ENCODE assay signal across 11 cellular contexts in genomic region chr16:50300942-50301625, GRCh38. TPM values are rescaled to one million over a fixed set of nuclear protein-coding genes. Genes with fewer than 3 reads are reported as not detected.
DNase-seq lines count a peak whose midpoint lies in the region; ATAC-seq, FAIRE-seq and TF ChIP-seq lines count a peak whose summit lies in the region.
"Had no signal": no experiment of that assay in that cellular context is flagged by ENCODE, and none has a peak within 500 bp of the region (broad histone marks: within the 10 kb centered on the region; RNA-seq: fewer than 3 reads in every experiment).

No MANE protein-coding gene starts in this region.

- no peak for FAIRE-seq in GM12878 (lab: Jason Lieb, UNC)

- POLR2A ChIA-PET in GM12878 (lab: Charles Lee): no interaction called here

- no peaks in the 10 kb centered on the region for H3K27me3 Mint-ChIP-seq in type B pancreatic cell
- H3K27me3 Mint-ChIP-seq: T-cell had no signal

- intact Hi-C loops in GM12878 (cut with micrococcal nuclease; ENCODE audit: unreplicated experiment): no loop called here

- H3K9ac ChIP-seq in GM12878 (ENCODE audit: control insufficient read depth, insufficient read depth, low read length): no peak overlapping the region
- peak overlapping the region in 1 of 2 donors; percentile 21 for H3K9ac ChIP-seq in stomach smooth muscle (ENCODE audit: low read length in 2 of 2)

- TF ChIP-seq CTCF in GM12878 (IDR thresholded peaks at IDR 0.05 in 2 of 3, conservative IDR thresholded peaks at IDR 0.05 in 1 of 3; ENCODE audit: control insufficient read depth in 2 of 3, extremely low read depth in 1 of 3, insufficient read depth in 1 of 3, low read depth in 3 of 3, low read length in 3 of 3) (no peak), type B pancreatic cell (conservative IDR thresholded peaks at IDR 0.05) (no peak)

- TF ChIP-seq POLR2A in GM12878 (IDR thresholded peaks at IDR 0.05; ENCODE audit: low read depth, low read length): no peak

- H3K4me2 ChIP-seq in GM12878 (ENCODE audit: control insufficient read depth, insufficient read depth): no peak overlapping the region

- no peaks in the 10 kb centered on the region for H3K79me2 ChIP-seq in GM12878 (ENCODE audit: control insufficient read depth, insufficient read depth, low read length)

- no peak overlapping the region for H2AFZ ChIP-seq in GM12878 (ENCODE audit: control insufficient read depth, low read depth, low read length)

- TF ChIP-seq RAD21 in GM12878 (IDR thresholded peaks at IDR 0.05; ENCODE audit: insufficient read depth, low read depth, low read length): no peak

- H3K4me1 ChIP-seq in GM12878 (ENCODE audit: control insufficient read depth, insufficient read depth, low read length) (no peaks in the 10 kb centered on the region), stomach smooth muscle (ENCODE audit: control insufficient read depth, insufficient read depth, low read length) (peaks cover 16% of the 10 kb centered on the region)

- H3K9me3 ChIP-seq in GM12878 (replicated peaks; ENCODE audit: control insufficient read depth, insufficient read depth, low read length): no peaks in the 10 kb centered on the region
- H3K9me3 ChIP-seq in stomach smooth muscle (ENCODE audit: control insufficient read depth in 2 of 2, low read length in 2 of 2): no peaks in the 10 kb centered on the region
- H3K9me3 ChIP-seq: MG63 had no signal

- no peak overlapping the region for H3K27ac Mint-ChIP-seq in type B pancreatic cell

- H3K27ac ChIP-seq in GM12878 (ENCODE audit: control insufficient read depth, insufficient read depth) (no peak overlapping the region), stomach smooth muscle (ENCODE audit: low read length) (peak overlapping the region; percentile 37)
- H3K27ac ChIP-seq: cardiac muscle cell had no signal

- CTCF ChIA-PET in GM12878 (lab: Yijun Ruan, JAX): no interaction called here

- peak; percentile 17 for DNase-seq in activated CD4-positive, CD25-positive, alpha-beta regulatory T cell treated with anti-CD3 and anti-CD28 coated beads, Interleukin-2, amount 50 U/mL, for 72 hours
- DNase-seq in activated CD4-positive, CD25-positive, alpha-beta regulatory T cell (lab: John Stamatoyannopoulos, UW): no peak
- DNase-seq in GM12878 (ENCODE audit: low read depth, low spot score) (no peak), iris pigment epithelial cell (ENCODE audit: low read depth) (peak; percentile 84), type B pancreatic cell (ENCODE audit: extremely low spot score, unreplicated experiment) (no peak), NCI-H2107 treated with DMSO at 0.1 percent for 48 hours (lab: John Stamatoyannopoulos, UW; ENCODE audit: unreplicated experiment) (no peak)
- DNase-seq: MG63 had no signal

- H3K4me3 Mint-ChIP-seq in type B pancreatic cell: no peak overlapping the region
- H3K4me3 Mint-ChIP-seq: T-cell had no signal

- BruUV-seq in GM12878 (replicated peaks; lab: Mats Ljungman, UMichigan): TSS peak; percentile 29

- H3K4me3 ChIP-seq in GM12878 (no peak overlapping the region), stomach smooth muscle (ENCODE audit: low read length in 2 of 2) (peak overlapping the region in 1 of 2 donors; percentile 22)
- H3K4me3 ChIP-seq: cardiac muscle cell, MG63 had no signal

- ATAC-seq in GM12878: no peak
- no peak for ATAC-seq in HG02610 (IDR thresholded peaks at IDR 0.05; ENCODE audit: unreplicated experiment)
- ATAC-seq: T-cell had no signal

- H3K27me3 ChIP-seq in GM12878 (replicated peaks in 1 of 2; ENCODE audit: control insufficient read depth in 2 of 2, insufficient read depth in 2 of 2, low read length in 1 of 2): no peaks in the 10 kb centered on the region
- no peaks in the 10 kb centered on the region for H3K27me3 ChIP-seq in stomach smooth muscle (ENCODE audit: control insufficient read depth in 1 of 2, insufficient read depth in 2 of 2, low read length in 2 of 2)
- H3K27me3 ChIP-seq: cardiac muscle cell, MG63 had no signal

- SMC1A ChIA-PET in GM12878 (lab: Charles Lee; ENCODE audit: uncharacterized antibody, unreplicated experiment): interaction anchor here (0.6 kb wide), 1 partner anchor 26 kb away, joined by 3 read pairs; no protein-coding TSS in a partner anchor

- no peaks in the 10 kb centered on the region for H3K9me3 Mint-ChIP-seq in type B pancreatic cell
- H3K9me3 Mint-ChIP-seq: T-cell had no signal

- no peaks in the 10 kb centered on the region for H3K36me3 Mint-ChIP-seq in type B pancreatic cell

- H3K36me3 ChIP-seq in GM12878 (ENCODE audit: control insufficient read depth in 2 of 2, insufficient read depth in 2 of 2, low read length in 1 of 2) (peaks cover 11 to 29% of the 10 kb centered on the region in 2 experiments), stomach smooth muscle (ENCODE audit: control insufficient read depth in 2 of 2, insufficient read depth in 2 of 2, low read length in 2 of 2) (no peaks in the 10 kb centered on the region)
- H3K36me3 ChIP-seq: cardiac muscle cell, MG63 had no signal

- RAD21 ChIA-PET in GM12878 (lab: Charles Lee; ENCODE audit: unreplicated experiment): no interaction called here

- no peak for TF ChIP-seq EP300 in GM12878 (IDR thresholded peaks at IDR 0.05; ENCODE audit: borderline replicate concordance in 1 of 2, control insufficient read depth in 1 of 2, low read depth in 2 of 2, low read length in 2 of 2)

- 98% methylated on average over 23 of the region's 23 CpGs for WGBS in GM12878 (ENCODE audit: insufficient coverage, insufficient replicate concordance, low lambda C conversion rate, missing lambda C conversion rate)

- H4K20me1 ChIP-seq in GM12878 (ENCODE audit: control insufficient read depth, insufficient read depth): no peaks in the 10 kb centered on the region

- in situ Hi-C loops in GM12878 (cut with MboI): no loop called here

- H3K4me1 Mint-ChIP-seq in type B pancreatic cell (ENCODE audit: unreplicated experiment): peaks cover 6% of the 10 kb centered on the region

TF ChIP-seq in GM12878, 131 proteins besides CTCF, POLR2A, EP300 and RAD21:
- TF ChIP-seq SUZ12 (IDR thresholded peaks at IDR 0.05; ENCODE audit: unreplicated experiment) (no peak), NR2F1 (conservative IDR thresholded peaks at IDR 0.05) (no peak), NFIC (IDR thresholded peaks at IDR 0.05; ENCODE audit: low read depth, low read length) (no peak), RELB (IDR thresholded peaks at IDR 0.05; ENCODE audit: low read depth) (no peak), ETV6 (conservative IDR thresholded peaks at IDR 0.05 in 1 of 2, IDR thresholded peaks at IDR 0.05 in 1 of 2; ENCODE audit: borderline replicate concordance in 1 of 2, low read depth in 1 of 2) (no peak), DPF2 (IDR thresholded peaks at IDR 0.05) (no peak), ZNF207 (IDR thresholded peaks at IDR 0.05; ENCODE audit: borderline replicate concordance) (no peak), E2F4 (IDR thresholded peaks at IDR 0.05; ENCODE audit: low read depth, low read length) (no peak)

RNA-seq across cellular contexts. Expression of gene ADCY7, which starts 34.7 kb away (rescaled TPM):
- 244 and 253 TPM in 2 replicates for total RNA-seq in GM12878 (2013; cell fraction: nucleolus; rRNA removed)
- total RNA-seq in GM12878 (2014; rRNA removed) (44.2 and 47.1 TPM in 2 replicates), GM12878 (2014; rRNA removed; fragmentation: Illumina TruSeq; extraction: Trizol) (16.0 and 17.2 TPM in 2 replicates), GM12878 (2021) (71.2 and 87.9 TPM in 2 replicates), type B pancreatic cell (ENCODE audit: low replicate concordance) (16.8 and 32.8 TPM in 2 replicates)
- polyA plus RNA-seq in GM12878 (2011; ENCODE audit: low read depth): 8.7 TPM
- polyA plus RNA-seq in GM12878 (2011; rRNA removed) (16.9 and 18.7 TPM in 2 replicates), GM12878 (2014; fragmentation: Illumina TruSeq; extraction: Trizol) (16.8 and 19.6 TPM in 2 replicates), GM12878 (2014; fragmentation: Nextera tagmentation; extraction: Ambion mirVana) (1 to 10 TPM; 1.2 to 1.3 TPM), GM12878 (2014; rRNA removed) (45.5 and 52.1 TPM in 2 replicates), GM12878 (2016; fragmentation: Nextera tagmentation; extraction: Ambion mirVana) (10 to 100 TPM; 29.2 to 32.7 TPM)
- 21.3 and 33.9 TPM in 2 replicates for polyA plus RNA-seq in GM12878 (2011; cell fraction: cytosol; rRNA removed)
- polyA plus RNA-seq in GM12878 (2011; cell fraction: nucleus; rRNA removed): 169 and 171 TPM in 2 replicates
- polyA plus RNA-seq in GM12878 (2012): 19.4 and 25.6 TPM in 2 replicates
- 54.8 and 75.2 TPM in 2 replicates for polyA minus RNA-seq in GM12878 (2011; rRNA and poly(A)+ RNA removed)
- polyA minus RNA-seq in GM12878 (2011; cell fraction: cytosol; rRNA and poly(A)+ RNA removed): 25.4 and 26.3 TPM in 2 replicates
- polyA minus RNA-seq in GM12878 (2011; cell fraction: nucleus; rRNA and poly(A)+ RNA removed): 83.2 and 107 TPM in 2 replicates

Comparison
In these comparisons a context has a peak if more than half of its experiments do, and no peak if none do; other contexts are left out.
1. DNase-seq: peak in activated CD4-positive, CD25-positive, alpha-beta regulatory T cell treated with anti-CD3 and anti-CD28 coated beads, Interleukin-2, amount 50 U/mL, for 72 hours (single experiment) and iris pigment epithelial cell (single experiment); none in activated CD4-positive, CD25-positive, alpha-beta regulatory T cell (0 of 4), GM12878 (single experiment), type B pancreatic cell (single experiment) and NCI-H2107 treated with DMSO at 0.1 percent for 48 hours (single experiment).